39 cellular contexts compared by ENCODE assay signal in genomic region chr14:34187061-34187460, GRCh38.
"Had no signal": no experiment of that assay in that cellular context is flagged by ENCODE, and none has a peak within 500 bp of the region (broad histone marks: within the 10 kb centered on the region; RNA-seq: fewer than 3 reads in every experiment).

No MANE protein-coding gene starts in this region.

- ATAC-seq: activated naive CD4-positive, alpha-beta T cell treated with anti-CD3 and anti-CD28 coated beads, Interleukin-2, amount 50 U/mL, for 72 hours; activated T-cell treated with anti-CD3 and anti-CD28 coated beads, Interleukin-2, amount 50 U/mL, for 4 hours; activated T-cell treated with anti-CD3 and anti-CD28 coated beads, Interleukin-2, amount 50 U/mL, for 72 hours; activated T-helper 17 cell treated with anti-CD3 and anti-CD28 coated beads, Interleukin-2, amount 50 U/mL, for 72 hours; body of pancreas had no signal

- FAIRE-seq: astrocyte, bronchial epithelial cell had no signal

- H3K9me3 Mint-ChIP-seq: activated naive CD4-positive, alpha-beta T cell treated with anti-CD3 and anti-CD28 coated beads for 36 hours; activated naive CD4-positive, alpha-beta T cell treated with anti-CD3 and anti-CD28 coated beads, Interleukin-2, amount 10 ng/mL, durations not matched to agents 7 days and 5 days; activated naive CD4-positive, alpha-beta T cell treated with anti-CD3 and anti-CD28 coated beads, Interleukin-2, amount 50 U/mL, for 24 hours; activated naive CD8-positive, alpha-beta T cell treated with anti-CD3 and anti-CD28 coated beads for 36 hours; activated naive CD8-positive, alpha-beta T cell treated with anti-CD3 and anti-CD28 coated beads, Interleukin-2, amount 10 ng/mL, durations not matched to agents 7 days and 5 days; activated naive CD8-positive, alpha-beta T cell treated with anti-CD3 and anti-CD28 coated beads, Interleukin-2, amount 50 U/mL, for 24 hours; activated T-cell treated with anti-CD3 and anti-CD28 coated beads, Interleukin-2, amount 50 U/mL, for 24 hours; activated T-cell treated with anti-CD3 and anti-CD28 coated beads, Interleukin-2, amount 50 U/mL, for 4 hours; activated T-cell treated with anti-CD3 and anti-CD28 coated beads, Interleukin-2, amount 50 U/mL, for 72 hours; activated T-helper 1 cell treated with anti-CD3 and anti-CD28 coated beads, Interleukin-12 subunit alpha, Interleukin-12 subunit beta, Interleukin-2, Interleukin-4 antibody, amounts not matched to agents 30 ng/mL and 10 ng/mL and 1 ng/mL, durations not matched to agents 14 hours and 24 hours and 36 hours; activated T-helper 17 cell treated with anti-CD3 and anti-CD28 coated beads, Interleukin-2, amount 50 U/mL, for 72 hours; activated T-helper 2 cell treated with anti-CD3 and anti-CD28 coated beads, Interferon-gamma antibody, Interleukin-2, Interleukin-4, amounts not matched to agents 10 μg/mL and 5 μg/mL and 100 μg/mL, durations not matched to agents 14 hours and 24 hours and 36 hours; central memory CD8-positive, alpha-beta T cell had no signal

- H3K27ac Mint-ChIP-seq: activated naive CD4-positive, alpha-beta T cell treated with anti-CD3 and anti-CD28 coated beads for 36 hours; activated naive CD4-positive, alpha-beta T cell treated with anti-CD3 and anti-CD28 coated beads, Interleukin-2, amount 10 ng/mL, durations not matched to agents 7 days and 5 days; activated naive CD4-positive, alpha-beta T cell treated with anti-CD3 and anti-CD28 coated beads, Interleukin-2, amount 50 U/mL, for 24 hours; activated naive CD4-positive, alpha-beta T cell treated with anti-CD3 and anti-CD28 coated beads, Interleukin-2, amount 50 U/mL, for 72 hours; activated naive CD8-positive, alpha-beta T cell; activated naive CD8-positive, alpha-beta T cell treated with anti-CD3 and anti-CD28 coated beads for 36 hours; activated naive CD8-positive, alpha-beta T cell treated with anti-CD3 and anti-CD28 coated beads, Interleukin-2, amount 10 ng/mL, durations not matched to agents 7 days and 5 days; activated naive CD8-positive, alpha-beta T cell treated with anti-CD3 and anti-CD28 coated beads, Interleukin-2, amount 50 U/mL, for 24 hours; activated T-cell treated with anti-CD3 and anti-CD28 coated beads, Interleukin-2, amount 50 U/mL, for 24 hours; activated T-cell treated with anti-CD3 and anti-CD28 coated beads, Interleukin-2, amount 50 U/mL, for 72 hours; activated T-helper 1 cell treated with anti-CD3 and anti-CD28 coated beads, Interleukin-12 subunit alpha, Interleukin-12 subunit beta, Interleukin-2, Interleukin-4 antibody, amounts not matched to agents 30 ng/mL and 10 ng/mL and 1 ng/mL, durations not matched to agents 14 hours and 24 hours and 36 hours; activated T-helper 17 cell treated with anti-CD3 and anti-CD28 coated beads, Interleukin-2, amount 50 U/mL, for 72 hours; activated T-helper 2 cell treated with anti-CD3 and anti-CD28 coated beads, Interferon-gamma antibody, Interleukin-2, Interleukin-4, amounts not matched to agents 10 μg/mL and 5 μg/mL and 100 μg/mL, durations not matched to agents 14 hours and 24 hours and 36 hours; brain had no signal

- H3K4me3 Mint-ChIP-seq: activated naive CD4-positive, alpha-beta T cell treated with anti-CD3 and anti-CD28 coated beads for 36 hours; activated naive CD4-positive, alpha-beta T cell treated with anti-CD3 and anti-CD28 coated beads, Interleukin-2, amount 10 ng/mL, durations not matched to agents 7 days and 5 days; activated naive CD4-positive, alpha-beta T cell treated with anti-CD3 and anti-CD28 coated beads, Interleukin-2, amount 50 U/mL, for 24 hours; activated naive CD8-positive, alpha-beta T cell; activated naive CD8-positive, alpha-beta T cell treated with anti-CD3 and anti-CD28 coated beads for 36 hours; activated naive CD8-positive, alpha-beta T cell treated with anti-CD3 and anti-CD28 coated beads, Interleukin-2, amount 10 ng/mL, durations not matched to agents 7 days and 5 days; activated naive CD8-positive, alpha-beta T cell treated with anti-CD3 and anti-CD28 coated beads, Interleukin-2, amount 50 U/mL, for 24 hours; activated T-cell treated with anti-CD3 and anti-CD28 coated beads, Interleukin-2, amount 50 U/mL, for 24 hours; activated T-cell treated with anti-CD3 and anti-CD28 coated beads, Interleukin-2, amount 50 U/mL, for 4 hours; activated T-cell treated with anti-CD3 and anti-CD28 coated beads, Interleukin-2, amount 50 U/mL, for 72 hours; activated T-helper 1 cell treated with anti-CD3 and anti-CD28 coated beads, Interleukin-12 subunit alpha, Interleukin-12 subunit beta, Interleukin-2, Interleukin-4 antibody, amounts not matched to agents 30 ng/mL and 10 ng/mL and 1 ng/mL, durations not matched to agents 14 hours and 24 hours and 36 hours; activated T-helper 17 cell treated with anti-CD3 and anti-CD28 coated beads, Interleukin-2, amount 50 U/mL, for 72 hours; brain; central memory CD8-positive, alpha-beta T cell had no signal

- DNase-seq: activated effector memory CD4-positive, alpha-beta T cell treated with anti-CD3 and anti-CD28 coated beads, Interleukin-2, amount 50 U/mL, for 16 hours; activated effector memory CD4-positive, alpha-beta T cell treated with Interleukin-2 at 50 U/mL for 16 hours; activated gamma-delta T cell treated with Interleukin-2 at 50 U/mL for 16 hours; activated naive CD4-positive, alpha-beta T cell; activated naive CD4-positive, alpha-beta T cell treated with anti-CD3 and anti-CD28 coated beads for 36 hours; activated naive CD4-positive, alpha-beta T cell treated with anti-CD3 and anti-CD28 coated beads, Interleukin-2, amount 10 ng/mL, durations not matched to agents 7 days and 5 days; activated naive CD4-positive, alpha-beta T cell treated with anti-CD3 and anti-CD28 coated beads, Interleukin-2, amount 50 U/mL, for 16 hours; activated naive CD4-positive, alpha-beta T cell treated with Interleukin-2 at 50 U/mL for 16 hours; activated naive CD8-positive, alpha-beta T cell treated with anti-CD3 and anti-CD28 coated beads for 36 hours; activated naive CD8-positive, alpha-beta T cell treated with anti-CD3 and anti-CD28 coated beads, Interleukin-2, amount 10 ng/mL, durations not matched to agents 7 days and 5 days; activated naive CD8-positive, alpha-beta T cell treated with anti-CD3 and anti-CD28 coated beads, Interleukin-2, amount 50 U/mL, for 24 hours; activated T-cell treated with anti-CD3 and anti-CD28 coated beads, Interleukin-2, amount 50 U/mL, for 1 hour; activated T-cell treated with anti-CD3 and anti-CD28 coated beads, Interleukin-2, amount 50 U/mL, for 24 hours; activated T-cell treated with anti-CD3 and anti-CD28 coated beads, Interleukin-2, amount 50 U/mL, for 4 hours; activated T-cell treated with anti-CD3 and anti-CD28 coated beads, Interleukin-2, amount 50 U/mL, for 48 hours; activated T-cell treated with anti-CD3 and anti-CD28 coated beads, Interleukin-2, amount 50 U/mL, for 72 hours; adrenal gland; amniotic stem cell; amygdala; anterior cingulate cortex; aorta; body of pancreas; brain microvascular endothelial cell; caudate nucleus; central memory CD4-positive, alpha-beta T cell; cerebellar nuclear complex had no signal

- H3K27me3 Mint-ChIP-seq: activated naive CD4-positive, alpha-beta T cell treated with anti-CD3 and anti-CD28 coated beads, Interleukin-2, amount 10 ng/mL, durations not matched to agents 7 days and 5 days; activated naive CD4-positive, alpha-beta T cell treated with anti-CD3 and anti-CD28 coated beads, Interleukin-2, amount 50 U/mL, for 24 hours; activated naive CD8-positive, alpha-beta T cell; activated naive CD8-positive, alpha-beta T cell treated with anti-CD3 and anti-CD28 coated beads for 36 hours; activated naive CD8-positive, alpha-beta T cell treated with anti-CD3 and anti-CD28 coated beads, Interleukin-2, amount 10 ng/mL, durations not matched to agents 7 days and 5 days; activated naive CD8-positive, alpha-beta T cell treated with anti-CD3 and anti-CD28 coated beads, Interleukin-2, amount 50 U/mL, for 24 hours; activated T-cell treated with anti-CD3 and anti-CD28 coated beads, Interleukin-2, amount 50 U/mL, for 24 hours; activated T-helper 17 cell treated with anti-CD3 and anti-CD28 coated beads, Interleukin-2, amount 50 U/mL, for 72 hours; central memory CD8-positive, alpha-beta T cell had no signal

- H3K9me3 ChIP-seq: adrenal gland, ascending aorta, body of pancreas, breast epithelium had no signal

- H3K27ac ChIP-seq: adrenal gland, ascending aorta, body of pancreas, brain microvascular endothelial cell, breast epithelium, cardiac muscle cell had no signal

- H3K36me3 ChIP-seq: adrenal gland, ascending aorta, brain microvascular endothelial cell, breast epithelium, cardiac muscle cell had no signal

- H3K4me1 Mint-ChIP-seq: activated naive CD4-positive, alpha-beta T cell treated with anti-CD3 and anti-CD28 coated beads, Interleukin-2, amount 10 ng/mL, durations not matched to agents 7 days and 5 days; activated naive CD4-positive, alpha-beta T cell treated with anti-CD3 and anti-CD28 coated beads, Interleukin-2, amount 50 U/mL, for 24 hours; activated naive CD8-positive, alpha-beta T cell treated with anti-CD3 and anti-CD28 coated beads for 36 hours; activated naive CD8-positive, alpha-beta T cell treated with anti-CD3 and anti-CD28 coated beads, Interleukin-2, amount 10 ng/mL, durations not matched to agents 7 days and 5 days; activated naive CD8-positive, alpha-beta T cell treated with anti-CD3 and anti-CD28 coated beads, Interleukin-2, amount 50 U/mL, for 24 hours; activated T-helper 17 cell treated with anti-CD3 and anti-CD28 coated beads, Interleukin-2, amount 50 U/mL, for 72 hours; brain; central memory CD8-positive, alpha-beta T cell had no signal

- H3K4me1 ChIP-seq: adrenal gland, ascending aorta, body of pancreas, breast epithelium had no signal

- H3K4me3 ChIP-seq: adrenal gland, ascending aorta, body of pancreas, breast epithelium, cardiac muscle cell had no signal

- H3K36me3 Mint-ChIP-seq: activated naive CD4-positive, alpha-beta T cell treated with anti-CD3 and anti-CD28 coated beads, Interleukin-2, amount 10 ng/mL, durations not matched to agents 7 days and 5 days; activated naive CD4-positive, alpha-beta T cell treated with anti-CD3 and anti-CD28 coated beads, Interleukin-2, amount 50 U/mL, for 24 hours; activated naive CD4-positive, alpha-beta T cell treated with anti-CD3 and anti-CD28 coated beads, Interleukin-2, amount 50 U/mL, for 72 hours; activated naive CD8-positive, alpha-beta T cell; activated naive CD8-positive, alpha-beta T cell treated with anti-CD3 and anti-CD28 coated beads for 36 hours; activated naive CD8-positive, alpha-beta T cell treated with anti-CD3 and anti-CD28 coated beads, Interleukin-2, amount 10 ng/mL, durations not matched to agents 7 days and 5 days; brain had no signal

- H3K27me3 ChIP-seq: adrenal gland, ascending aorta, body of pancreas, brain microvascular endothelial cell, breast epithelium, cardiac muscle cell had no signal
